Comparison of ENCODE assay signal across 29 cellular contexts in genomic region chr15:68676011-68676605, GRCh38.
DNase-seq lines count a peak whose midpoint lies in the region; ATAC-seq, FAIRE-seq and TF ChIP-seq lines count a peak whose summit lies in the region.
"Had no signal": no experiment of that assay in that cellular context is flagged by ENCODE, and none has a peak within 500 bp of the region (broad histone marks: within the 10 kb centered on the region; RNA-seq: fewer than 3 reads in every experiment).

No MANE protein-coding gene starts in this region.

- H3K27me3 ChIP-seq in bronchial epithelial cell (ENCODE audit: control insufficient read depth, insufficient read depth, low read length): no peaks in the 10 kb centered on the region
- no peaks in the 10 kb centered on the region for H3K27me3 ChIP-seq in mesenchymal stem cell (ENCODE audit: control insufficient read depth in 1 of 2, insufficient read depth in 1 of 2, low read length in 2 of 2)
- no peaks in the 10 kb centered on the region for H3K27me3 ChIP-seq in thyroid gland
- H3K27me3 ChIP-seq: cardiac muscle cell, MG63 had no signal

- TF ChIP-seq CTCF in bronchial epithelial cell (IDR thresholded peaks at IDR 0.05; ENCODE audit: insufficient read depth, low read length, severe bottlenecking) (no peak), thyroid gland (IDR thresholded peaks at IDR 0.05) (no peak)

- intact Hi-C loops in thyroid gland (cut with DNase I): no loop called here

- H2AK5ac ChIP-seq in mesenchymal stem cell (ENCODE audit: low read length, severe bottlenecking): no peak overlapping the region

- ATAC-seq in GM21529 (IDR thresholded peaks at IDR 0.05; ENCODE audit: unreplicated experiment): no peak
- ATAC-seq: effector memory CD8-positive, alpha-beta T cell; K562; left cardiac atrium; Right ventricle myocardium inferior had no signal

- H4K91ac ChIP-seq in mesenchymal stem cell (ENCODE audit: low read length): no peak overlapping the region

- H3K36me3 ChIP-seq in bronchial epithelial cell (ENCODE audit: control insufficient read depth, insufficient read depth, low read length) (no peaks in the 10 kb centered on the region), mesenchymal stem cell (ENCODE audit: control insufficient read depth in 1 of 2, insufficient read depth in 2 of 2, low read depth in 1 of 2, low read length in 2 of 2) (peaks cover 6 to 8% of the 10 kb centered on the region in 2 experiments), thyroid gland (no peaks in the 10 kb centered on the region)
- H3K36me3 ChIP-seq: cardiac muscle cell, MG63 had no signal

- no peak overlapping the region for H3K4ac ChIP-seq in mesenchymal stem cell (ENCODE audit: low read depth in 1 of 2, low read length in 2 of 2)

- H2BK15ac ChIP-seq in mesenchymal stem cell (ENCODE audit: low read depth, poor library complexity, severe bottlenecking): no peak overlapping the region

- H3K9me3 ChIP-seq in mesenchymal stem cell (ENCODE audit: control insufficient read depth, low read length) (no peaks in the 10 kb centered on the region), thyroid gland (no peaks in the 10 kb centered on the region)
- H3K9me3 ChIP-seq: MG63 had no signal

- no peak overlapping the region for H3K18ac ChIP-seq in mesenchymal stem cell (ENCODE audit: low read depth in 1 of 2, low read length in 2 of 2)

- no peak overlapping the region for H2BK5ac ChIP-seq in mesenchymal stem cell (ENCODE audit: low read depth, low read length, poor library complexity, severe bottlenecking)

- H4K8ac ChIP-seq in mesenchymal stem cell (ENCODE audit: low read length): no peak overlapping the region

- peaks cover 13% of the 10 kb centered on the region for H3K4me1 ChIP-seq in mesenchymal stem cell (ENCODE audit: control insufficient read depth, insufficient read depth, low read depth, low read length)
- H3K4me1 ChIP-seq in thyroid gland: no peaks in the 10 kb centered on the region

- H2BK120ac ChIP-seq in mesenchymal stem cell (ENCODE audit: low read depth, low read length): no peak overlapping the region

- H3K4me3 ChIP-seq in bronchial epithelial cell (ENCODE audit: low read depth, low read length) (no peak overlapping the region), mesenchymal stem cell (ENCODE audit: insufficient read depth in 1 of 2, low read depth in 1 of 2, low read length in 2 of 2) (no peak overlapping the region), thyroid gland (replicated peaks in 1 of 3) (no peak overlapping the region)
- H3K4me3 ChIP-seq: cardiac muscle cell, K562, MG63, PC-9 had no signal

- no peak overlapping the region for H3K27ac ChIP-seq in mesenchymal stem cell (ENCODE audit: low read length, poor library complexity, severe bottlenecking)
- no peak overlapping the region for H3K27ac ChIP-seq in thyroid gland
- H3K27ac ChIP-seq: cardiac muscle cell, PC-9, VCaP had no signal

- H2BK12ac ChIP-seq in mesenchymal stem cell (ENCODE audit: low read length in 2 of 2): no peak overlapping the region

- 95% methylated on average over 7 of the region's 7 CpGs for WGBS in mesenchymal stem cell
- 94% methylated on average over 6 to 7 of the region's 7 CpGs for WGBS in thyroid gland, 2 donors

- FAIRE-seq in GM12892 (lab: Jason Lieb, UNC) (peak; percentile 30), bronchial epithelial cell (lab: Jason Lieb, UNC) (peak; percentile 32)
- FAIRE-seq: GM12891, HTR-8/SVneo, K562 had no signal

- peaks cover 24% of the 10 kb centered on the region for H3K79me1 ChIP-seq in mesenchymal stem cell (replicated peaks; ENCODE audit: low read length, poor library complexity, severe bottlenecking)

- no peak for TF ChIP-seq POLR2A in GM12892 (IDR thresholded peaks at IDR 0.05; ENCODE audit: low read depth, low read length)
- TF ChIP-seq POLR2A in thyroid gland (IDR thresholded peaks at IDR 0.05): no peak

- no peak overlapping the region for H3K14ac ChIP-seq in mesenchymal stem cell (ENCODE audit: low read length in 2 of 2)

- H3K9ac ChIP-seq in mesenchymal stem cell (ENCODE audit: low read length): no peak overlapping the region

- H3K23ac ChIP-seq in mesenchymal stem cell (ENCODE audit: low read length in 2 of 2): no peak overlapping the region

- H3K4me2 ChIP-seq in mesenchymal stem cell (ENCODE audit: low read length, poor library complexity, severe bottlenecking): no peak overlapping the region
- H3K4me2 ChIP-seq: PC-9 had no signal

- H2AFZ ChIP-seq in mesenchymal stem cell (ENCODE audit: low read depth, low read length): no peak overlapping the region
- H2AFZ ChIP-seq: PC-9 had no signal

- DNase-seq in Ammon's horn (ENCODE audit: low spot score) (peak; percentile 61), GM12892 (ENCODE audit: insufficient read length) (no peak), bronchial epithelial cell (ENCODE audit: low read depth) (no peak), myocyte (ENCODE audit: low read depth) (peak; percentile 22), mesenchymal stem cell (no peak), DMS153 (lab: John Stamatoyannopoulos, UW) (no peak), thyroid gland (no peak)
- DNase-seq: activated CD4-positive, alpha-beta T cell treated with anti-CD3 and anti-CD28 coated beads, Interleukin-2, amount 10 ng/mL, durations not matched to agents 7 days and 5 days; activated effector memory CD4-positive, alpha-beta T cell treated with Interleukin-2 at 50 U/mL for 16 hours; activated naive CD8-positive, alpha-beta T cell treated with anti-CD3 and anti-CD28 coated beads for 36 hours; cortex of kidney; DMS53; effector memory CD8-positive, alpha-beta T cell; foreskin melanocyte; H7; left cardiac atrium; MG63; NCI-H1105; NCI-H2029; PC-9; stimulated activated CD4-positive, alpha-beta T cell treated with anti-CD3 and anti-CD28 coated beads, Interleukin-4, amount 100 ng/mL, for 1 hour; trophoblast cell had no signal

Comparison
In these comparisons a context has a peak if more than half of its experiments do, and no peak if none do; other contexts are left out.
1. DNase-seq: peak in Ammon's horn (single experiment) and myocyte (single experiment); none in GM12892 (single experiment), bronchial epithelial cell (single experiment), mesenchymal stem cell (single experiment), DMS153 (single experiment) and thyroid gland (0 of 2).